Comparison of ENCODE assay signal across 28 cellular contexts in genomic region chr13:40527914-40528313, GRCh38.
"Had no signal": no experiment of that assay in that cellular context is flagged by ENCODE, and none has a peak within 500 bp of the region (broad histone marks: within the 10 kb centered on the region; RNA-seq: fewer than 3 reads in every experiment).

No MANE protein-coding gene starts in this region.

- H3K4me3 ChIP-seq: coronary artery, dorsolateral prefrontal cortex, esophagus squamous epithelium, gastrocnemius medialis, heart right ventricle, left lung, lower lobe of right lung, mucosa of descending colon had no signal

- H3K27me3 ChIP-seq: dorsolateral prefrontal cortex, esophagus squamous epithelium, gastrocnemius medialis, heart right ventricle, left lung had no signal

- H3K27ac ChIP-seq: coronary artery, dorsolateral prefrontal cortex, epithelial cell of prostate, esophagus squamous epithelium, gastrocnemius medialis, heart right ventricle, left lung, lower lobe of right lung had no signal

- H3K27ac Mint-ChIP-seq: mesothelial cell of epicardium, naive B cell had no signal

- H3K36me3 ChIP-seq: esophagus squamous epithelium, gastrocnemius medialis, heart right ventricle, left lung, lower lobe of right lung had no signal

- ATAC-seq: esophagus mucosa, gastrocnemius medialis, heart right ventricle, left cardiac atrium, left lung, left ventricle myocardium superior, lower lobe of right lung, mucosa of descending colon had no signal

- FAIRE-seq: colon, endometrium, islet of Langerhans, keratinocyte had no signal

- H3K27me3 Mint-ChIP-seq: naive B cell had no signal

- H3K4me1 Mint-ChIP-seq: mesothelial cell of epicardium had no signal

- H3K4me3 Mint-ChIP-seq: mesothelial cell of epicardium, naive B cell had no signal

- DNase-seq: dermis blood vessel endothelial cell; dorsolateral prefrontal cortex; effector CD4-positive, alpha-beta T cell; effector memory CD4-positive, alpha-beta T cell; erythroblast; esophagus squamous epithelium; foreskin fibroblast; foreskin melanocyte; gastrocnemius medialis; glutamatergic neuron; head of caudate nucleus; heart right ventricle; hippocampal formation; left cardiac atrium; left lung; left ventricle myocardium superior; lower lobe of right lung; mesenchymal stem cell; mucosa of descending colon; naive B cell had no signal

- H3K4me1 ChIP-seq: esophagus squamous epithelium, gastrocnemius medialis, heart right ventricle, left lung, lower lobe of right lung had no signal
